In genomic region chr17:19005789-19006430, GRCh38 we compare ENCODE assay signal across 17 cellular contexts. TPM values are rescaled to one million over a fixed set of nuclear protein-coding genes. Genes with fewer than 3 reads are reported as not detected.
DNase-seq lines count a peak whose midpoint lies in the region; ATAC-seq and TF ChIP-seq lines count a peak whose summit lies in the region.
"Had no signal": no experiment of that assay in that cellular context is flagged by ENCODE, and none has a peak within 500 bp of the region (broad histone marks: within the 10 kb centered on the region; RNA-seq: fewer than 3 reads in every experiment).

No MANE protein-coding gene starts in this region.

- H3K36me3 Mint-ChIP-seq in activated naive CD8-positive, alpha-beta T cell treated with anti-CD3 and anti-CD28 coated beads, Interleukin-2, amount 10 ng/mL, durations not matched to agents 7 days and 5 days, result no peaks in the 10 kb centered on the region
- H3K36me3 Mint-ChIP-seq in activated naive CD8-positive, alpha-beta T cell treated with anti-CD3 and anti-CD28 coated beads for 36 hours, result peaks cover 9% of the 10 kb centered on the region
- peaks cover 8% of the 10 kb centered on the region; the same call in 1 of the 2 replicates for H3K36me3 Mint-ChIP-seq in WTC11
- H3K36me3 Mint-ChIP-seq in stimulated activated naive B cell treated with anti-CD40 and anti-IgM and Interleukin-4, amounts not matched to agents 10 μg/mL and 1 μg/mL and 100 μg/mL, for 72 hours, result peaks cover 12 to 14% of the 10 kb centered on the region in 2 donors

- H3K4me3 ChIP-seq in gastrocnemius medialis, result no peak overlapping the region
- H3K4me3 ChIP-seq: colonic mucosa had no signal

- no peaks in the 10 kb centered on the region for H3K9me3 Mint-ChIP-seq in activated naive CD8-positive, alpha-beta T cell treated with anti-CD3 and anti-CD28 coated beads, Interleukin-2, amount 10 ng/mL, durations not matched to agents 7 days and 5 days
- peaks cover 1% of the 10 kb centered on the region for H3K9me3 Mint-ChIP-seq in activated naive CD8-positive, alpha-beta T cell treated with anti-CD3 and anti-CD28 coated beads for 36 hours
- peaks cover 11% of the 10 kb centered on the region for H3K9me3 Mint-ChIP-seq in WTC11
- H3K9me3 Mint-ChIP-seq in stimulated activated naive B cell treated with anti-CD40 and anti-IgM and Interleukin-4, amounts not matched to agents 10 μg/mL and 1 μg/mL and 100 μg/mL, for 72 hours, result no peaks in the 10 kb centered on the region
- H3K9me3 Mint-ChIP-seq: activated T-cell treated with anti-CD3 and anti-CD28 coated beads, Interleukin-2, amount 50 U/mL, for 72 hours had no signal

- H3K27ac ChIP-seq in gastrocnemius medialis, result no peak overlapping the region
- H3K27ac ChIP-seq: colonic mucosa had no signal

- ATAC-seq in activated naive CD8-positive, alpha-beta T cell treated with anti-CD3 and anti-CD28 coated beads, Interleukin-2, amount 10 ng/mL, durations not matched to agents 7 days and 5 days (ENCODE audit: low read depth), result no peak
- ATAC-seq in WTC11 (no peak), left lobe of liver (peak; percentile 48), gastrocnemius medialis (no peak)
- ATAC-seq in stimulated activated naive B cell treated with anti-CD40 and anti-IgM and Interleukin-4, amounts not matched to agents 10 μg/mL and 1 μg/mL and 100 μg/mL, for 72 hours (replicated peaks), result no peak
- ATAC-seq: activated T-cell treated with anti-CD3 and anti-CD28 coated beads, Interleukin-2, amount 50 U/mL, for 72 hours had no signal

- CTCF ChIA-PET in WTC11 (lab: Charles Lee), result no interaction called here

- H3K4me1 ChIP-seq in gastrocnemius medialis, result peaks cover 0 to 10% of the 10 kb centered on the region in 2 donors

- TF ChIP-seq POLR2A in gastrocnemius medialis (IDR thresholded peaks at IDR 0.05), result no peak

- H3K27ac Mint-ChIP-seq in activated naive CD8-positive, alpha-beta T cell treated with anti-CD3 and anti-CD28 coated beads, Interleukin-2, amount 10 ng/mL, durations not matched to agents 7 days and 5 days, result peak overlapping the region; percentile 59
- H3K27ac Mint-ChIP-seq in activated naive CD8-positive, alpha-beta T cell treated with anti-CD3 and anti-CD28 coated beads for 36 hours, result no peak overlapping the region
- H3K27ac Mint-ChIP-seq in WTC11, result no peak overlapping the region
- peak overlapping the region; percentile 71 for H3K27ac Mint-ChIP-seq in stimulated activated naive B cell treated with anti-CD40 and anti-IgM and Interleukin-4, amounts not matched to agents 10 μg/mL and 1 μg/mL and 100 μg/mL, for 72 hours
- H3K27ac Mint-ChIP-seq: activated T-cell treated with anti-CD3 and anti-CD28 coated beads, Interleukin-2, amount 50 U/mL, for 72 hours had no signal

- POLR2A ChIA-PET in activated naive CD8-positive, alpha-beta T cell treated with anti-CD3 and anti-CD28 coated beads, Interleukin-2, amount 10 ng/mL, durations not matched to agents 7 days and 5 days (lab: Charles Lee), result interaction anchor here (0.7 kb wide), 1 partner anchor 10 kb away, joined by 3 read pairs; no protein-coding TSS in a partner anchor
- POLR2A ChIA-PET in WTC11 (lab: Charles Lee), result no interaction called here

- no peak for DNase-seq in activated naive CD8-positive, alpha-beta T cell treated with anti-CD3 and anti-CD28 coated beads, Interleukin-2, amount 10 ng/mL, durations not matched to agents 7 days and 5 days
- no peak for DNase-seq in activated naive CD8-positive, alpha-beta T cell treated with anti-CD3 and anti-CD28 coated beads for 36 hours
- DNase-seq in WTC11 (ENCODE audit: low spot score) (no peak), left lobe of liver (ENCODE audit: low spot score) (peak; percentile 77), mucosa of gallbladder (ENCODE audit: low spot score) (no peak), gastrocnemius medialis (no peak), NCI-H1105 treated with DMSO at 0.1 percent for 48 hours (lab: John Stamatoyannopoulos, UW) (no peak)
- DNase-seq in stimulated activated naive B cell treated with anti-CD40 and anti-IgM and Interleukin-4, amounts not matched to agents 10 μg/mL and 1 μg/mL and 100 μg/mL, for 72 hours, result no peak
- DNase-seq: activated CD4-positive, alpha-beta T cell treated with anti-CD3 and anti-CD28 coated beads for 1 hour; activated T-cell treated with anti-CD3 and anti-CD28 coated beads, Interleukin-2, amount 50 U/mL, for 72 hours; colonic mucosa; NCI-H345; SHP77 had no signal

- no peaks in the 10 kb centered on the region for H3K36me3 ChIP-seq in gastrocnemius medialis
- H3K36me3 ChIP-seq: ascending aorta, colonic mucosa, vagina had no signal

- H3K27me3 ChIP-seq in gastrocnemius medialis, result peaks cover 0 to 2% (median 0%) of the 10 kb centered on the region in 3 donors
- H3K27me3 ChIP-seq: ascending aorta, colonic mucosa, vagina had no signal

- peaks cover 13% of the 10 kb centered on the region for H3K4me1 Mint-ChIP-seq in activated naive CD8-positive, alpha-beta T cell treated with anti-CD3 and anti-CD28 coated beads, Interleukin-2, amount 10 ng/mL, durations not matched to agents 7 days and 5 days
- H3K4me1 Mint-ChIP-seq in activated naive CD8-positive, alpha-beta T cell treated with anti-CD3 and anti-CD28 coated beads for 36 hours, result peaks cover 31% of the 10 kb centered on the region
- H3K4me1 Mint-ChIP-seq in WTC11, result peaks cover 21% of the 10 kb centered on the region
- peaks cover 22 to 42% of the 10 kb centered on the region in 2 donors for H3K4me1 Mint-ChIP-seq in stimulated activated naive B cell treated with anti-CD40 and anti-IgM and Interleukin-4, amounts not matched to agents 10 μg/mL and 1 μg/mL and 100 μg/mL, for 72 hours

- no peak overlapping the region for H3K4me3 Mint-ChIP-seq in activated naive CD8-positive, alpha-beta T cell treated with anti-CD3 and anti-CD28 coated beads, Interleukin-2, amount 10 ng/mL, durations not matched to agents 7 days and 5 days
- no peak overlapping the region for H3K4me3 Mint-ChIP-seq in activated naive CD8-positive, alpha-beta T cell treated with anti-CD3 and anti-CD28 coated beads for 36 hours
- H3K4me3 Mint-ChIP-seq in WTC11, result peak overlapping the region; percentile 71; the same call in 1 of the 2 replicates
- peak overlapping the region in 1 of 2 donors; percentile 86 for H3K4me3 Mint-ChIP-seq in stimulated activated naive B cell treated with anti-CD40 and anti-IgM and Interleukin-4, amounts not matched to agents 10 μg/mL and 1 μg/mL and 100 μg/mL, for 72 hours

- no peaks in the 10 kb centered on the region for H3K9me3 ChIP-seq in gastrocnemius medialis
- H3K9me3 ChIP-seq: ascending aorta, colonic mucosa, vagina had no signal

- intact Hi-C loops in gastrocnemius medialis (cut with DNase I; ENCODE audit: low total_unique reads), result no loop called here

- in situ Hi-C loops in gastrocnemius medialis (cut with MboI; ENCODE audit: low sequenced_read_pairs in 4 of 4), result loop anchor here in 1 of 4 donors (25.0 kb wide), 1 partner anchor 194 kb away; no protein-coding TSS in a partner anchor

- peaks cover 9% of the 10 kb centered on the region for H3K27me3 Mint-ChIP-seq in activated naive CD8-positive, alpha-beta T cell treated with anti-CD3 and anti-CD28 coated beads, Interleukin-2, amount 10 ng/mL, durations not matched to agents 7 days and 5 days
- H3K27me3 Mint-ChIP-seq in activated naive CD8-positive, alpha-beta T cell treated with anti-CD3 and anti-CD28 coated beads for 36 hours, result no peaks in the 10 kb centered on the region
- H3K27me3 Mint-ChIP-seq in WTC11 (ENCODE audit: low read depth), result no peaks in the 10 kb centered on the region; the same call in 1 of the 2 replicates
- peaks cover under 1 to 6% of the 10 kb centered on the region in 2 donors for H3K27me3 Mint-ChIP-seq in stimulated activated naive B cell treated with anti-CD40 and anti-IgM and Interleukin-4, amounts not matched to agents 10 μg/mL and 1 μg/mL and 100 μg/mL, for 72 hours

- TF ChIP-seq CTCF in WTC11 (IDR thresholded peaks at IDR 0.05), result no peak
- no peak for TF ChIP-seq CTCF in gastrocnemius medialis (IDR thresholded peaks at IDR 0.05 in 4 of 5, conservative IDR thresholded peaks at IDR 0.05 in 1 of 5)

TF ChIP-seq in WTC11, 78 proteins besides CTCF, POLR2A, EP300 and RAD21:
- no peak for TF ChIP-seq NR3C1 (CRISPR knock-in tag; conservative IDR thresholded peaks at IDR 0.05; ENCODE audit: low read depth)
- TF ChIP-seq GABPB1 (CRISPR knock-in tag; IDR thresholded peaks at IDR 0.05), result peak; percentile 81
TF ChIP-seq in WTC11: peak in this region for 1.

RNA-seq across cellular contexts. Expression of gene FAM83G, which starts 1.3 kb away (rescaled TPM):
- 1 to 10 TPM; 7.1 to 8.3 TPM for total RNA-seq in activated naive CD8-positive, alpha-beta T cell treated with anti-CD3 and anti-CD28 coated beads, Interleukin-2, amount 10 ng/mL, durations not matched to agents 7 days and 5 days
- 10 to 100 TPM; 10.3 to 10.4 TPM for total RNA-seq in activated naive CD8-positive, alpha-beta T cell treated with anti-CD3 and anti-CD28 coated beads for 36 hours
- total RNA-seq in WTC11 (2021) (26.6 to 31.4 TPM (median 27.7 TPM) in 3 replicates), left lobe of liver (11.7 TPM), mucosa of gallbladder (35.0 TPM), gastrocnemius medialis (10 to 100 TPM in 3 of 4 donors, 1 to 10 TPM in 1; 8.2 to 25.6 (median 16.9) TPM)

RNA-seq across cellular contexts. Expression of gene GRAP, which starts 40.8 kb away (rescaled TPM):
- total RNA-seq in activated naive CD8-positive, alpha-beta T cell treated with anti-CD3 and anti-CD28 coated beads, Interleukin-2, amount 10 ng/mL, durations not matched to agents 7 days and 5 days, result 10 to 100 TPM; 27.7 to 30.3 TPM
- total RNA-seq in activated naive CD8-positive, alpha-beta T cell treated with anti-CD3 and anti-CD28 coated beads for 36 hours, result 10 to 100 TPM; 14.5 to 14.8 TPM
- total RNA-seq in WTC11 (2021) (0.50 to 0.59 TPM (median 0.55 TPM) in 3 replicates), left lobe of liver (4.0 TPM), mucosa of gallbladder (7.8 TPM), gastrocnemius medialis (1 to 10 TPM in 2 of 4 donors, under 1 TPM in 2; 0.36 to 1.7 (median 0.94) TPM)

RNA-seq across cellular contexts. Expression of gene SLC5A10, which starts 53.9 kb away (rescaled TPM):
- not detected for total RNA-seq in activated naive CD8-positive, alpha-beta T cell treated with anti-CD3 and anti-CD28 coated beads, Interleukin-2, amount 10 ng/mL, durations not matched to agents 7 days and 5 days
- not detected for total RNA-seq in activated naive CD8-positive, alpha-beta T cell treated with anti-CD3 and anti-CD28 coated beads for 36 hours
- 0.09 TPM in 1 of 3 replicates, not detected in the others for total RNA-seq in WTC11 (2021)
- not detected for total RNA-seq in left lobe of liver
- not detected for total RNA-seq in mucosa of gallbladder
- total RNA-seq in gastrocnemius medialis, result not detected
- total RNA-seq: activated T-cell treated with anti-CD3 and anti-CD28 coated beads, Interleukin-2, amount 50 U/mL, for 72 hours; ascending aorta; epithelial cell of proximal tubule; T-helper 2 cell treated with Interferon-gamma antibody and Interleukin-4, amounts not matched to agents 100 ng/mL and 5 ng/mL, for 36 hours; vagina had no signal

Comparison
In these comparisons a context has a peak if more than half of its experiments do, and no peak if none do; other contexts are left out.
1. H3K27ac Mint-ChIP-seq: peak in activated naive CD8-positive, alpha-beta T cell treated with anti-CD3 and anti-CD28 coated beads, Interleukin-2, amount 10 ng/mL, durations not matched to agents 7 days and 5 days (single experiment) and stimulated activated naive B cell treated with anti-CD40 and anti-IgM and Interleukin-4, amounts not matched to agents 10 μg/mL and 1 μg/mL and 100 μg/mL, for 72 hours (single experiment); none in activated naive CD8-positive, alpha-beta T cell treated with anti-CD3 and anti-CD28 coated beads for 36 hours (single experiment) and WTC11 (single experiment).